In the genomic region with DNA sequence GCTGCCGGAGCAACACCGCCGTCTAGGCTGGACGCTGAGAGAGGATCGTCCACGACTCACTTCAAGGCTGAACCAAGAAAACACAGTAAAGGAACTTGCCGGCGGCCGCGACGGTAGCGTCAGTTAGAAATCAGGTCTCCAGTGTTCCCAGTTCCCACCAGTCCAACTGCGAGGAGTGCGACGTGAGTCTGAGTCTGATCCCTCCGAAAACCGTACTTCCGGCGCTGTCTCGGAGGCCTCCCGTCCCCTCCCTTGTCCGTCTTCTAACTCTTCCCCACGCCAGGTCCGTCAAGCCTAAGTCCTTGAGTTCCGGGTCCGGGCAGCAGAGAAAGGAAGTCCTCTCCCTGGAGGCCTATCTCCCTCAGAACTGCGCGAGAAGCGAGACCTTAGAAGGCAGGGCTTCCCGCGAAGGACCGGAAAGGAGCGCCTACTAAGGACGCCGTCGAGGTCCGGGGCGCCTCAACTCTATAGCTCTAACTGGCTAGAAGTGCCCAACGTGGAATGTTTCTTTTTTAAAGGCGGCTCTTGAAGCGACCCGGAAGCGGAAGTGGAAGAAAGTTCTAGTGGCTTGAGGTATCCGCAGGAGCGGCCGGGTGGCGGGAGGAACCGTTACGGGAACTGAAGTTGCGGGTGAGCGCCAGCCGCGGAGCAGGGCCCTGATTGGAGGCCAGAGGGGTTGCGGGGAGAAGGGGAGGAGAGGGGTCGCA, we compare ENCODE assay signal across 8 cellular contexts. TPM values are rescaled to one million over a fixed set of nuclear protein-coding genes. Genes with fewer than 3 reads are reported as not detected.
DNase-seq lines count a peak whose midpoint lies in the region; FAIRE-seq and TF ChIP-seq lines count a peak whose summit lies in the region.

BANF1 (plus strand) TSS at position 563 of the 707 bp plus-strand sequence. CDS start 748 bp downstream, outside the sequence.
EIF1AD (minus strand) TSS at position 217 of the 707 bp plus-strand sequence. CDS start 1,768 bp downstream, outside the sequence.

- peaks cover 3% of the 10 kb centered on the region for H3K27me3 Mint-ChIP-seq in HFFc6 (ENCODE audit: insufficient read depth)

- no peak within 1 kb of the TSS for H3K14ac ChIP-seq in neuronal stem cell (ENCODE audit: low read length)

- peak within 1 kb of the TSS; percentile 88 for H2BK5ac ChIP-seq in neuronal stem cell (ENCODE audit: low read length)

- in situ Hi-C loops in SK-MEL-5 (cut with HindIII; ENCODE audit: low pct_unique_long_range_greater_than_20kb, low sequenced_read_pairs): no loop called here

- H3K4me1 Mint-ChIP-seq in HFFc6 (ENCODE audit: low read depth): peaks cover 24% of the 10 kb centered on the region

- peaks cover 9% of the 10 kb centered on the region for H3K79me1 ChIP-seq in neuronal stem cell (ENCODE audit: low read depth, low read length)

- DNase-seq in GF-D8 (lab: John Stamatoyannopoulos, UW) (peak; percentile 97), HFFc6 (peak; percentile 96), NAMALWA (ENCODE audit: low spot score) (peak; percentile 99), SK-MEL-5 (ENCODE audit: low read depth, low spot score) (peak; percentile 94), frontal cortex (ENCODE audit: low spot score in 2 of 2) (peak; percentile 84), neuronal stem cell (ENCODE audit: low spot score) (peak; percentile 98)
- DNase-seq in activated naive CD4-positive, alpha-beta T cell (lab: John Stamatoyannopoulos, UW): peak; percentile 76 to 86 (median 82)

- peaks cover 0 to 2% of the 10 kb centered on the region in 2 donors for H3K9me3 ChIP-seq in neuronal stem cell (replicated peaks in 1 of 2; ENCODE audit: control insufficient read depth in 2 of 2, insufficient read depth in 1 of 2, low read depth in 1 of 2, low read length in 2 of 2)
- no peaks in the 10 kb centered on the region for H3K9me3 ChIP-seq in subcutaneous abdominal adipose tissue (ENCODE audit: control insufficient read depth in 5 of 5, low read length in 5 of 5)

- H3K4me1 ChIP-seq in neuronal stem cell (ENCODE audit: control insufficient read depth in 2 of 2, insufficient read depth in 1 of 2, low read depth in 1 of 2, low read length in 2 of 2) (peaks cover 6 to 9% of the 10 kb centered on the region in 2 donors), subcutaneous abdominal adipose tissue (ENCODE audit: control insufficient read depth in 5 of 5, insufficient read depth in 5 of 5, low read length in 5 of 5) (peaks cover 2 to 27% (median 21%) of the 10 kb centered on the region in 5 donors)

- no peak within 1 kb of the TSS for H3K4ac ChIP-seq in neuronal stem cell (ENCODE audit: low read length)

- H2AK5ac ChIP-seq in neuronal stem cell (ENCODE audit: low read depth, low read length): peak within 1 kb of the TSS; percentile 36

- H3K27me3 ChIP-seq in neuronal stem cell (ENCODE audit: control insufficient read depth in 3 of 3, insufficient read depth in 3 of 3, low read depth in 1 of 3, low read length in 3 of 3): no peaks in the 10 kb centered on the region
- H3K27me3 ChIP-seq in subcutaneous abdominal adipose tissue (ENCODE audit: control insufficient read depth in 5 of 5, insufficient read depth in 4 of 5, low read length in 5 of 5): no peaks in the 10 kb centered on the region

- H3K4me2 ChIP-seq in neuronal stem cell (ENCODE audit: insufficient read depth, low read length, poor library complexity, severe bottlenecking): peak within 1 kb of the TSS; percentile 82

- FAIRE-seq in frontal cortex (lab: Jason Lieb, UNC): no peak

- peak within 1 kb of the TSS; percentile 97 for H3K9ac ChIP-seq in neuronal stem cell (ENCODE audit: low read depth, low read length, poor library complexity)
- peak within 1 kb of the TSS; percentile 86 to 99 (median 98) for H3K9ac ChIP-seq in subcutaneous abdominal adipose tissue (ENCODE audit: low read length in 5 of 5)

- H2BK12ac ChIP-seq in neuronal stem cell (ENCODE audit: low read length): no peak within 1 kb of the TSS

- H3K36me3 Mint-ChIP-seq in HFFc6 (ENCODE audit: low read depth): peaks cover 35% of the 10 kb centered on the region

- H3K27ac ChIP-seq in neuronal stem cell (replicated peaks; ENCODE audit: low read length): peak within 1 kb of the TSS; percentile 94
- H3K27ac ChIP-seq in subcutaneous abdominal adipose tissue (ENCODE audit: low read depth, low read length): peak within 1 kb of the TSS; percentile 98

- peak within 1 kb of the TSS; percentile 86 for H2AFZ ChIP-seq in neuronal stem cell (ENCODE audit: low read length)

- no peaks in the 10 kb centered on the region for H3K9me3 Mint-ChIP-seq in HFFc6

- H4K8ac ChIP-seq in neuronal stem cell (ENCODE audit: low read depth, low read length): no peak within 1 kb of the TSS

- peak within 1 kb of the TSS; percentile 49 for H2BK15ac ChIP-seq in neuronal stem cell (ENCODE audit: low read length)

- H3K36me3 ChIP-seq in neuronal stem cell (replicated peaks in 1 of 2; ENCODE audit: control insufficient read depth in 2 of 2, insufficient read depth in 2 of 2, low read length in 2 of 2): peaks cover 45 to 63% of the 10 kb centered on the region in 2 donors
- peaks cover 10 to 51% (median 47%) of the 10 kb centered on the region in 5 donors for H3K36me3 ChIP-seq in subcutaneous abdominal adipose tissue (ENCODE audit: control insufficient read depth in 5 of 5, insufficient read depth in 5 of 5, low read length in 5 of 5)

- peak within 1 kb of the TSS; percentile 8 for H3K23ac ChIP-seq in neuronal stem cell (ENCODE audit: low read depth, low read length, poor library complexity)

- H3K4me3 ChIP-seq in neuronal stem cell (ENCODE audit: low read length in 2 of 2): peak within 1 kb of the TSS; percentile 76 to 100
- peak within 1 kb of the TSS; percentile 77 to 100 (median 97) for H3K4me3 ChIP-seq in subcutaneous abdominal adipose tissue (ENCODE audit: low read depth in 1 of 5, low read length in 5 of 5)

- WGBS in neuronal stem cell (ENCODE audit: extremely low coverage in 2 of 2, insufficient read length in 2 of 2, insufficient replicate concordance in 1 of 2), 2 donors: no CpG with 5 or more reads among the region's 55 CpGs

- TF ChIP-seq CTCF in HFFc6 (IDR thresholded peaks at IDR 0.05): no peak

- H3K18ac ChIP-seq in neuronal stem cell (ENCODE audit: low read length): peak within 1 kb of the TSS; percentile 95

- H3K4me3 Mint-ChIP-seq in HFFc6: peak within 1 kb of the TSS; percentile 100

- H4K91ac ChIP-seq in neuronal stem cell (ENCODE audit: low read depth, low read length, poor library complexity): no peak within 1 kb of the TSS

- H2BK120ac ChIP-seq in neuronal stem cell (ENCODE audit: low read depth, low read length): no peak within 1 kb of the TSS

- peak within 1 kb of the TSS; percentile 98 for H3K27ac Mint-ChIP-seq in HFFc6

RNA-seq across cellular contexts. Expression of gene BANF1, which starts in this region (rescaled TPM):
- total RNA-seq in HFFc6 (2021; fragmentation: NEBNext Ultra II Directional; extraction: Animal tissue kit (Norgen Biotek cat#: 25700)): 100 to 1,000 TPM; 257 to 337 (median 300) TPM
- 30.0 and 34.6 TPM in 2 replicates for total RNA-seq in SK-MEL-5 (2014; rRNA removed; shearing (Covaris generic))
- polyA plus RNA-seq in SK-MEL-5 (2015; cell fraction: cytosol; rRNA removed): 109 and 140 TPM in 2 replicates
- polyA plus RNA-seq in SK-MEL-5 (2015; cell fraction: nucleus; rRNA removed): 17.1 and 29.7 TPM in 2 replicates
- 25.3 TPM for total RNA-seq in frontal cortex
- polyA plus RNA-seq in neuronal stem cell (2013, experiment 1 of 2): 485 TPM
- polyA plus RNA-seq in neuronal stem cell (2013, experiment 2 of 2): 490 TPM

RNA-seq across cellular contexts. Expression of gene EIF1AD, which starts in this region (rescaled TPM):
- 10 to 100 TPM; 28.6 to 36.8 (median 31.7) TPM for total RNA-seq in HFFc6 (2021; fragmentation: NEBNext Ultra II Directional; extraction: Animal tissue kit (Norgen Biotek cat#: 25700))
- total RNA-seq in SK-MEL-5 (2014; rRNA removed; shearing (Covaris generic)): 27.8 TPM in 2 replicates
- polyA plus RNA-seq in SK-MEL-5 (2015; cell fraction: cytosol; rRNA removed): 21.0 and 34.9 TPM in 2 replicates
- polyA plus RNA-seq in SK-MEL-5 (2015; cell fraction: nucleus; rRNA removed): 27.8 and 31.3 TPM in 2 replicates
- 22.0 TPM for total RNA-seq in frontal cortex
- 18.8 TPM for polyA plus RNA-seq in neuronal stem cell (2013, experiment 1 of 2)
- polyA plus RNA-seq in neuronal stem cell (2013, experiment 2 of 2): 20.0 TPM

Comparison
In these comparisons a context has a peak if more than half of its experiments do, and no peak if none do; other contexts are left out.
1. Peak in every context shown above with its lines: DNase-seq, H3K4me3 ChIP-seq and H3K27ac ChIP-seq.